ENCODE assay signal across 1 cellular context in genomic region chr1:13949571-13949970, GRCh38.
TF ChIP-seq lines count a peak whose summit lies in the region.

No MANE protein-coding gene starts in this region.

TF ChIP-seq in GM23338, 12 proteins besides CTCF, POLR2A, EP300 and RAD21 (continued from another document):
- TF ChIP-seq ZNF114 (CRISPR knock-in tag; IDR thresholded peaks at IDR 0.05): no peak
- TF ChIP-seq, protein P1, sequence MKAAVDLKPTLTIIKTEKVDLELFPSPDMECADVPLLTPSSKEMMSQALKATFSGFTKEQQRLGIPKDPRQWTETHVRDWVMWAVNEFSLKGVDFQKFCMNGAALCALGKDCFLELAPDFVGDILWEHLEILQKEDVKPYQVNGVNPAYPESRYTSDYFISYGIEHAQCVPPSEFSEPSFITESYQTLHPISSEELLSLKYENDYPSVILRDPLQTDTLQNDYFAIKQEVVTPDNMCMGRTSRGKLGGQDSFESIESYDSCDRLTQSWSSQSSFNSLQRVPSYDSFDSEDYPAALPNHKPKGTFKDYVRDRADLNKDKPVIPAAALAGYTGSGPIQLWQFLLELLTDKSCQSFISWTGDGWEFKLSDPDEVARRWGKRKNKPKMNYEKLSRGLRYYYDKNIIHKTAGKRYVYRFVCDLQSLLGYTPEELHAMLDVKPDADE (IDR thresholded peaks at IDR 0.05): no peak
- no peak for TF ChIP-seq NANOG (IDR thresholded peaks at IDR 0.05; ENCODE audit: borderline replicate concordance)
- no peak for TF ChIP-seq ZNF462 (CRISPR knock-in tag; IDR thresholded peaks at IDR 0.05)
- TF ChIP-seq JUNB (IDR thresholded peaks at IDR 0.05; ENCODE audit: unreplicated experiment): no peak
- no peak for TF ChIP-seq EZH2 (IDR thresholded peaks at IDR 0.05; ENCODE audit: low read depth, unreplicated experiment)
- TF ChIP-seq CREB1 (CRISPR knock-in tag; IDR thresholded peaks at IDR 0.05; ENCODE audit: low read depth): no peak
TF ChIP-seq in GM23338: peak in this region for 0.
